Comparison of ENCODE assay signal across 22 cellular contexts in genomic region chr16:27289669-27290068, GRCh38. TPM values are rescaled to one million over a fixed set of nuclear protein-coding genes. Genes with fewer than 3 reads are reported as not detected.
A peak's percentile ranks its signal among the peaks of the same experiment; 100 is the strongest.
DNase-seq lines count a peak whose midpoint lies in the region; ATAC-seq, FAIRE-seq and TF ChIP-seq lines count a peak whose summit lies in the region.
"Had no signal": no experiment of that assay in that cellular context is flagged by ENCODE, and none has a peak within 500 bp of the region (broad histone marks: within the 10 kb centered on the region; RNA-seq: fewer than 3 reads in every experiment).

No MANE protein-coding gene starts in this region.

- peaks cover 16% of the 10 kb centered on the region for H3K36me3 Mint-ChIP-seq in activated naive CD4-positive, alpha-beta T cell treated with anti-CD3 and anti-CD28 coated beads, Interleukin-2, amount 10 ng/mL, durations not matched to agents 7 days and 5 days
- peaks cover 62% of the 10 kb centered on the region for H3K36me3 Mint-ChIP-seq in activated T-helper 2 cell treated with anti-CD3 and anti-CD28 coated beads, Interferon-gamma antibody, Interleukin-2, Interleukin-4, amounts not matched to agents 10 μg/mL and 5 μg/mL and 100 μg/mL, durations not matched to agents 14 hours and 24 hours and 36 hours (ENCODE audit: low read depth)
- H3K36me3 Mint-ChIP-seq: mesothelial cell of epicardium, natural killer cell had no signal

- peaks cover 19% of the 10 kb centered on the region for H3K27me3 Mint-ChIP-seq in activated naive CD4-positive, alpha-beta T cell treated with anti-CD3 and anti-CD28 coated beads, Interleukin-2, amount 10 ng/mL, durations not matched to agents 7 days and 5 days
- H3K27me3 Mint-ChIP-seq in activated T-helper 2 cell treated with anti-CD3 and anti-CD28 coated beads, Interferon-gamma antibody, Interleukin-2, Interleukin-4, amounts not matched to agents 10 μg/mL and 5 μg/mL and 100 μg/mL, durations not matched to agents 14 hours and 24 hours and 36 hours (ENCODE audit: low read depth) = no peaks in the 10 kb centered on the region
- H3K27me3 Mint-ChIP-seq: central memory CD8-positive, alpha-beta T cell had no signal

- TF ChIP-seq POLR2A in GM12891 (IDR thresholded peaks at IDR 0.05; ENCODE audit: low read depth, low read length) = no peak

- CTCF ChIA-PET in activated naive CD4-positive, alpha-beta T cell treated with anti-CD3 and anti-CD28 coated beads, Interleukin-2, amount 10 ng/mL, durations not matched to agents 7 days and 5 days (lab: Charles Lee) = no interaction called here

- peak; percentile 70 for FAIRE-seq in GM12891 (lab: Jason Lieb, UNC)
- FAIRE-seq: endothelial cell of umbilical vein, GM12892 had no signal

- H3K4me1 Mint-ChIP-seq in activated naive CD4-positive, alpha-beta T cell treated with anti-CD3 and anti-CD28 coated beads, Interleukin-2, amount 10 ng/mL, durations not matched to agents 7 days and 5 days = peaks cover 49% of the 10 kb centered on the region
- peaks cover 67% of the 10 kb centered on the region for H3K4me1 Mint-ChIP-seq in activated T-helper 2 cell treated with anti-CD3 and anti-CD28 coated beads, Interferon-gamma antibody, Interleukin-2, Interleukin-4, amounts not matched to agents 10 μg/mL and 5 μg/mL and 100 μg/mL, durations not matched to agents 14 hours and 24 hours and 36 hours (ENCODE audit: low read depth)
- H3K4me1 Mint-ChIP-seq: mesothelial cell of epicardium had no signal

- ATAC-seq in GM19328 (IDR thresholded peaks at IDR 0.05; ENCODE audit: unreplicated experiment) (no peak), GM19035 (IDR thresholded peaks at IDR 0.05; ENCODE audit: unreplicated experiment) (no peak)
- ATAC-seq: left lung, natural killer cell had no signal

- peak overlapping the region; percentile 22 for H3K27ac Mint-ChIP-seq in activated naive CD4-positive, alpha-beta T cell treated with anti-CD3 and anti-CD28 coated beads, Interleukin-2, amount 10 ng/mL, durations not matched to agents 7 days and 5 days
- peak overlapping the region; percentile 81 for H3K27ac Mint-ChIP-seq in activated T-helper 2 cell treated with anti-CD3 and anti-CD28 coated beads, Interferon-gamma antibody, Interleukin-2, Interleukin-4, amounts not matched to agents 10 μg/mL and 5 μg/mL and 100 μg/mL, durations not matched to agents 14 hours and 24 hours and 36 hours
- H3K27ac Mint-ChIP-seq: mesothelial cell of epicardium, natural killer cell had no signal

- intact Hi-C loops in activated T-helper 2 cell treated with anti-CD3 and anti-CD28 coated beads, Interferon-gamma antibody, Interleukin-2, Interleukin-4, amounts not matched to agents 10 μg/mL and 5 μg/mL and 100 μg/mL, durations not matched to agents 14 hours and 24 hours and 36 hours (cut with micrococcal nuclease) = loop anchor here (2.0 kb wide), 1 partner anchor 15 kb away; no protein-coding TSS in a partner anchor

- peaks cover 4% of the 10 kb centered on the region for H3K9me3 Mint-ChIP-seq in activated naive CD4-positive, alpha-beta T cell treated with anti-CD3 and anti-CD28 coated beads, Interleukin-2, amount 10 ng/mL, durations not matched to agents 7 days and 5 days
- H3K9me3 Mint-ChIP-seq in activated T-helper 2 cell treated with anti-CD3 and anti-CD28 coated beads, Interferon-gamma antibody, Interleukin-2, Interleukin-4, amounts not matched to agents 10 μg/mL and 5 μg/mL and 100 μg/mL, durations not matched to agents 14 hours and 24 hours and 36 hours = peaks cover 5% of the 10 kb centered on the region
- H3K9me3 Mint-ChIP-seq: natural killer cell had no signal

- H3K4me3 Mint-ChIP-seq in activated naive CD4-positive, alpha-beta T cell treated with anti-CD3 and anti-CD28 coated beads, Interleukin-2, amount 10 ng/mL, durations not matched to agents 7 days and 5 days = no peak overlapping the region
- H3K4me3 Mint-ChIP-seq in activated T-helper 2 cell treated with anti-CD3 and anti-CD28 coated beads, Interferon-gamma antibody, Interleukin-2, Interleukin-4, amounts not matched to agents 10 μg/mL and 5 μg/mL and 100 μg/mL, durations not matched to agents 14 hours and 24 hours and 36 hours (ENCODE audit: low read depth) = peak overlapping the region; percentile 2
- H3K4me3 Mint-ChIP-seq: CD14-positive monocyte; central memory CD8-positive, alpha-beta T cell; mesothelial cell of epicardium; natural killer cell had no signal

- DNase-seq in activated naive CD4-positive, alpha-beta T cell treated with anti-CD3 and anti-CD28 coated beads, Interleukin-2, amount 10 ng/mL, durations not matched to agents 7 days and 5 days = no peak
- no peak for DNase-seq in activated naive CD4-positive, alpha-beta T cell treated with Interleukin-2 at 50 U/mL for 16 hours
- DNase-seq in GM12891 (ENCODE audit: insufficient read length, low spot score) = no peak
- no peak for DNase-seq in activated T-helper 2 cell treated with anti-CD3 and anti-CD28 coated beads, Interferon-gamma antibody, Interleukin-2, Interleukin-4, amounts not matched to agents 10 μg/mL and 5 μg/mL and 100 μg/mL, durations not matched to agents 14 hours and 24 hours and 36 hours (ENCODE audit: low spot score)
- DNase-seq in stimulated activated CD8-positive, alpha-beta memory T cell treated with anti-CD3 and anti-CD28 coated beads, Interleukin-4, amount 100 ng/mL, for 48 hours = peak; percentile 28
- DNase-seq: activated effector memory CD4-positive, alpha-beta T cell treated with anti-CD3 and anti-CD28 coated beads, Interleukin-2, amount 50 U/mL, for 16 hours; anterior cingulate cortex; GM23248; left lung; natural killer cell; NCI-H1694; NCI-H2171; NCI-H524 treated with DMSO at 0.1 percent for 48 hours; ovary; WERI-Rb-1 had no signal

TF ChIP-seq in GM12891, 5 proteins besides CTCF, POLR2A, EP300 and RAD21:
- TF ChIP-seq PAX5 (IDR thresholded peaks at IDR 0.05; ENCODE audit: insufficient read depth, low read length, severe bottlenecking) (no peak), TAF1 (IDR thresholded peaks at IDR 0.05; ENCODE audit: low read depth, low read length) (no peak), POLR2AphosphoS5 (IDR thresholded peaks at IDR 0.05; ENCODE audit: low read depth, low read length) (no peak), POU2F2 (IDR thresholded peaks at IDR 0.05; ENCODE audit: low read depth, low read length) (no peak), SPI1 (IDR thresholded peaks at IDR 0.05; ENCODE audit: low read depth, low read length) (no peak)
TF ChIP-seq in GM12891: peak in this region for 0.

RNA-seq across cellular contexts. Expression of gene NSMCE1, which starts 21.1 kb away (rescaled TPM):
- polyA plus RNA-seq in GM12891 (2012; ENCODE audit: low read depth, missing spikeins) = 81.9 TPM
- 186 and 189 TPM in 2 replicates for total RNA-seq in activated T-helper 2 cell treated with anti-CD3 and anti-CD28 coated beads, Interferon-gamma antibody, Interleukin-2, Interleukin-4, amounts not matched to agents 10 μg/mL and 5 μg/mL and 100 μg/mL, durations not matched to agents 14 hours and 24 hours and 36 hours

RNA-seq across cellular contexts. Expression of gene IL4R, which starts 24.1 kb away (rescaled TPM):
- 20.9 TPM for polyA plus RNA-seq in GM12891 (2012; ENCODE audit: low read depth, missing spikeins)
- 434 and 437 TPM in 2 replicates for total RNA-seq in activated T-helper 2 cell treated with anti-CD3 and anti-CD28 coated beads, Interferon-gamma antibody, Interleukin-2, Interleukin-4, amounts not matched to agents 10 μg/mL and 5 μg/mL and 100 μg/mL, durations not matched to agents 14 hours and 24 hours and 36 hours
